28 cellular contexts compared by ENCODE assay signal in genomic region chr1:41407666-41408252, GRCh38. TPM values are rescaled to one million over a fixed set of nuclear protein-coding genes. Genes with fewer than 3 reads are reported as not detected.
"Had no signal": no experiment of that assay in that cellular context is flagged by ENCODE, and none has a peak within 500 bp of the region (broad histone marks: within the 10 kb centered on the region; RNA-seq: fewer than 3 reads in every experiment).

No MANE protein-coding gene starts in this region.

- H3K36me3 Mint-ChIP-seq: activated naive CD8-positive, alpha-beta T cell had no signal

- ATAC-seq: activated T-cell treated with anti-CD3 and anti-CD28 coated beads, Interleukin-2, amount 50 U/mL, for 4 hours; effector memory CD8-positive, alpha-beta T cell; foreskin keratinocyte; gastrocnemius medialis; heart left ventricle had no signal

- H3K4me3 Mint-ChIP-seq: activated CD4-positive, alpha-beta memory T cell treated with anti-CD3 and anti-CD28 coated beads, Interleukin-2, amount 10 ng/mL, durations not matched to agents 7 days and 5 days; activated CD4-positive, alpha-beta T cell treated with anti-CD3 and anti-CD28 coated beads, Interleukin-2, amount 10 ng/mL, durations not matched to agents 7 days and 5 days; activated naive CD8-positive, alpha-beta T cell; activated T-cell treated with anti-CD3 and anti-CD28 coated beads, Interleukin-2, amount 50 U/mL, for 4 hours; activated T-helper 17 cell treated with anti-CD3 and anti-CD28 coated beads, Interleukin-2, amount 50 U/mL, for 72 hours; effector memory CD8-positive, alpha-beta T cell had no signal

- H2AFZ ChIP-seq: hepatocyte had no signal

- H3K36me3 ChIP-seq: esophagus muscularis mucosa, gastrocnemius medialis, heart left ventricle had no signal

- DNase-seq: activated CD4-positive, alpha-beta memory T cell treated with anti-CD3 and anti-CD28 coated beads, Interleukin-2, amount 10 ng/mL, durations not matched to agents 7 days and 5 days; activated CD4-positive, alpha-beta T cell treated with anti-CD3 and anti-CD28 coated beads for 1 hour; activated CD4-positive, alpha-beta T cell treated with anti-CD3 and anti-CD28 coated beads for 4 hours; activated CD4-positive, alpha-beta T cell treated with anti-CD3 and anti-CD28 coated beads, Interleukin-2, amount 10 ng/mL, durations not matched to agents 7 days and 5 days; activated CD4-positive, alpha-beta T cell treated with anti-CD3 and anti-CD28 coated beads, Interleukin-2, amount 50 U/mL, for 4 hours; activated effector memory CD4-positive, alpha-beta T cell treated with Interleukin-2 at 50 U/mL for 16 hours; activated gamma-delta T cell treated with Interleukin-2 at 50 U/mL for 16 hours; activated naive CD4-positive, alpha-beta T cell treated with anti-CD3 and anti-CD28 coated beads, Interleukin-2, amount 50 U/mL, for 16 hours; activated naive CD4-positive, alpha-beta T cell treated with Interleukin-2 at 50 U/mL for 16 hours; activated T-cell treated with anti-CD3 and anti-CD28 coated beads, Interleukin-2, amount 50 U/mL, for 4 hours; amniotic stem cell; anterior cingulate cortex; cortex of kidney; dermis blood vessel endothelial cell; effector CD4-positive, alpha-beta T cell; effector memory CD8-positive, alpha-beta T cell; erythroblast; foreskin keratinocyte; gastrocnemius medialis; glutamatergic neuron; heart left ventricle; T-helper 2 cell had no signal

- H3K27ac ChIP-seq: esophagus muscularis mucosa, foreskin keratinocyte, gastrocnemius medialis, heart left ventricle, hepatocyte had no signal

- H3K9me3 Mint-ChIP-seq: activated CD4-positive, alpha-beta memory T cell treated with anti-CD3 and anti-CD28 coated beads, Interleukin-2, amount 10 ng/mL, durations not matched to agents 7 days and 5 days; activated T-cell treated with anti-CD3 and anti-CD28 coated beads, Interleukin-2, amount 50 U/mL, for 4 hours; activated T-helper 17 cell treated with anti-CD3 and anti-CD28 coated beads, Interleukin-2, amount 50 U/mL, for 72 hours had no signal

- H3K9me3 ChIP-seq: gastrocnemius medialis, heart left ventricle had no signal

- H3K79me2 ChIP-seq: hepatocyte had no signal

- H3K4me1 ChIP-seq: foreskin keratinocyte, gastrocnemius medialis had no signal

- FAIRE-seq: astrocyte, colon had no signal

- H3K4me1 Mint-ChIP-seq: activated CD4-positive, alpha-beta memory T cell treated with anti-CD3 and anti-CD28 coated beads, Interleukin-2, amount 10 ng/mL, durations not matched to agents 7 days and 5 days; activated CD4-positive, alpha-beta T cell treated with anti-CD3 and anti-CD28 coated beads, Interleukin-2, amount 10 ng/mL, durations not matched to agents 7 days and 5 days; activated T-helper 17 cell treated with anti-CD3 and anti-CD28 coated beads, Interleukin-2, amount 50 U/mL, for 72 hours had no signal

- H3K4me2 ChIP-seq: hepatocyte had no signal

- H3K4me3 ChIP-seq: esophagus muscularis mucosa, gastrocnemius medialis, heart left ventricle, hepatocyte had no signal

- H3K27ac Mint-ChIP-seq: activated CD4-positive, alpha-beta memory T cell treated with anti-CD3 and anti-CD28 coated beads, Interleukin-2, amount 10 ng/mL, durations not matched to agents 7 days and 5 days; activated CD4-positive, alpha-beta T cell treated with anti-CD3 and anti-CD28 coated beads, Interleukin-2, amount 10 ng/mL, durations not matched to agents 7 days and 5 days; activated naive CD8-positive, alpha-beta T cell; activated T-helper 17 cell treated with anti-CD3 and anti-CD28 coated beads, Interleukin-2, amount 50 U/mL, for 72 hours; effector memory CD8-positive, alpha-beta T cell had no signal

RNA-seq across cellular contexts. Expression of gene FOXO6, which starts 46.5 kb away (rescaled TPM):
- total RNA-seq: activated CD4-positive, alpha-beta T cell treated with anti-CD3 and anti-CD28 coated beads, Interleukin-2, amount 10 ng/mL, durations not matched to agents 7 days and 5 days; dermis blood vessel endothelial cell had no signal
